ENCODE assay signal across 13 cellular contexts in genomic region chr5:151903243-151903653, GRCh38. TPM values are rescaled to one million over a fixed set of nuclear protein-coding genes. Genes with fewer than 3 reads are reported as not detected.
A peak's percentile ranks its signal among the peaks of the same experiment; 100 is the strongest.
DNase-seq lines count a peak whose midpoint lies in the region; ATAC-seq and TF ChIP-seq lines count a peak whose summit lies in the region.
"Had no signal": no experiment of that assay in that cellular context is flagged by ENCODE, and none has a peak within 500 bp of the region (broad histone marks: within the 10 kb centered on the region; RNA-seq: fewer than 3 reads in every experiment).

No MANE protein-coding gene starts in this region.

- no peak overlapping the region for H3K4me3 ChIP-seq in GM12864 (ENCODE audit: low read depth, low read length)

- DNase-seq in GM12864 (ENCODE audit: low read depth): peak; percentile 42
- peak; percentile 25 for DNase-seq in NCI-H2227 treated with DMSO at 0.1 percent for 48 hours (lab: John Stamatoyannopoulos, UW)
- no peak for DNase-seq in inferior parietal cortex (ENCODE audit: extremely low spot score)
- DNase-seq in hepatic stellate cell (ENCODE audit: low spot score): no peak
- no peak for DNase-seq in endothelial cell (ENCODE audit: low spot score)
- DNase-seq in NCI-H187 (lab: John Stamatoyannopoulos, UW): no peak
- DNase-seq: activated CD4-positive, alpha-beta T cell treated with anti-CD3 and anti-CD28 coated beads for 4 hours had no signal

- H3K27me3 Mint-ChIP-seq in endothelial cell (ENCODE audit: unreplicated experiment): peaks cover 2% of the 10 kb centered on the region

- H3K27ac Mint-ChIP-seq in endothelial cell (ENCODE audit: unreplicated experiment): no peak overlapping the region
- H3K27ac Mint-ChIP-seq: stimulated activated naive CD8-positive, alpha-beta T cell treated with anti-CD3 and anti-CD28 coated beads, Interleukin-15, Interleukin-2, amounts not matched to agents 100 ng/mL and 50 ng/mL, for 24 hours had no signal

- no peaks in the 10 kb centered on the region for H3K9me3 Mint-ChIP-seq in endothelial cell (ENCODE audit: unreplicated experiment)
- H3K9me3 Mint-ChIP-seq: stimulated activated naive CD8-positive, alpha-beta T cell treated with anti-CD3 and anti-CD28 coated beads, Interleukin-15, Interleukin-2, amounts not matched to agents 100 ng/mL and 50 ng/mL, for 24 hours had no signal

- H3K36me3 Mint-ChIP-seq in endothelial cell (ENCODE audit: low read depth, unreplicated experiment): no peaks in the 10 kb centered on the region

- peaks cover 6% of the 10 kb centered on the region for H3K4me1 Mint-ChIP-seq in endothelial cell (ENCODE audit: unreplicated experiment)

- no peak overlapping the region for H3K4me3 Mint-ChIP-seq in endothelial cell (ENCODE audit: unreplicated experiment)
- H3K4me3 Mint-ChIP-seq: stimulated activated naive CD8-positive, alpha-beta T cell treated with anti-CD3 and anti-CD28 coated beads, Interleukin-15, Interleukin-2, amounts not matched to agents 100 ng/mL and 50 ng/mL, for 24 hours had no signal

- TF ChIP-seq CTCF in GM12864 (IDR thresholded peaks at IDR 0.05; ENCODE audit: low read depth, low read length, missing control alignments): no peak
- TF ChIP-seq CTCF in endothelial cell (IDR thresholded peaks at IDR 0.05; ENCODE audit: unreplicated experiment): no peak

- peak; percentile 92 for ATAC-seq in GM19452 (IDR thresholded peaks at IDR 0.05; ENCODE audit: unreplicated experiment)
- ATAC-seq in HG02938 (IDR thresholded peaks at IDR 0.05; ENCODE audit: unreplicated experiment): peak; percentile 92

RNA-seq across cellular contexts. Expression of gene GLRA1, which starts 21.4 kb away (rescaled TPM):
- not detected for total RNA-seq in endothelial cell (ENCODE audit: unreplicated experiment)
- total RNA-seq: MCF 10A, mesenteric fat pad, skeletal muscle tissue had no signal

Comparison
In these comparisons a context has a peak if more than half of its experiments do, and no peak if none do; other contexts are left out.
1. DNase-seq: peak in GM12864 (single experiment) and NCI-H2227 treated with DMSO at 0.1 percent for 48 hours (single experiment); none in inferior parietal cortex (single experiment), hepatic stellate cell (single experiment), endothelial cell (single experiment) and NCI-H187 (0 of 2).